17 cellular contexts compared by ENCODE assay signal in the genomic region with DNA sequence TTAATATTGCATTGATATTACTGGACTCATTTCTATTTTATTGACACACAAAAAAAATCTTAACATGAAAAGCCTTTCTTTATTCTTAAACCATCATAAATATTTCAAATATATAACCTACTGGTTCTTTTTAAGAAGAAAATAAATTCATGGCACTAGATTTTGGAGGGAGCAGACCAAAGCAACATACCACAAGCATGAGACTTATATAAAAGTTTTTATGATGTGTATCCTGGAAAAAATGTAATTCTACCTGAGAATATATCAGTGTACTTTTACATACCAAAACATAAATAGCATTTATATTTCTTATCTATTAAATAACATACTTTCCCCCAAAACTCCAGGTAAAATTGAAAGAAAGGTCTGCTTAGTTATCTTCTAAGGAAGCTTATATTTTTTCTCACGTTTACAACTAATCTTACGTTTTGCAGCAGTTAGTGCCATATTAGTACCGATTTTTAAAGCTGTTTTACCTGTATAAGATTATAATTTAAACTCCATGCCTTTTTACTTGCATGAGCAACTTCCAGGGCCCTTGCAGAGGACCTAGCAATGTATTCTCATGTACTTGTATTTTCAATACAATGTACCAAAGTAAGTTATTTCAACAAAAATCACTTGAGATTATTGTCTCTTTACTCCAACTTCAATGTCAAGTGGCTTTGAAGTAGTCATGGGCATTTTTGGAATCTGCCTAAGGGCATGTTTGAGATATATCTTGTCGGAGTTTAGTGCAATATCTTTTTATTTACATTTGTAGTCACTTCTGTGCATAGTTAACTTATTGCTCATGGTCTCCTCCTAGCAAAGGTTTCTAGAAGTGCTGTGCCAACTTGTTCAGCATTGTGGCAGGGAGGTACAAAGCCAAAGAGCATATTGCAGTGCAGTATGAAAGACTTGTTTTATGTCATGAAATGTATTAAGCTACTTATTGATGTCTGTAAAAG.
DNase-seq lines count a peak whose midpoint lies in the region; ATAC-seq and TF ChIP-seq lines count a peak whose summit lies in the region.
"Had no signal": no experiment of that assay in that cellular context is flagged by ENCODE, and none has a peak within 500 bp of the region (broad histone marks: within the 10 kb centered on the region; RNA-seq: fewer than 3 reads in every experiment).

No MANE protein-coding gene starts in this region.

- no peak overlapping the region for H3K4me3 Mint-ChIP-seq in T-cell
- H3K4me3 Mint-ChIP-seq: activated CD8-positive, alpha-beta T cell treated with anti-CD3 and anti-CD28 coated beads for 36 hours; CD4-positive, alpha-beta memory T cell; dendritic cell treated with granulocyte-macrophage colony-stimulating factor and Interleukin-4, amounts not matched to agents 40 ng/mL and 50 ng/mL, for 4 days had no signal

- 0 out of 2 replicates have a peak overlapping the region, but pooled peaks have one; percentile 32 for H3K9ac ChIP-seq in PC-3 (ENCODE audit: low read length)

- no peaks in the 10 kb centered on the region for H3K9me3 ChIP-seq in PC-3 (ENCODE audit: low read length)
- H3K9me3 ChIP-seq: thyroid gland had no signal

- H2AFZ ChIP-seq in PC-3 (ENCODE audit: low read length) = no peak overlapping the region

- no peaks in the 10 kb centered on the region for H3K36me3 ChIP-seq in PC-3 (ENCODE audit: low read depth, low read length)
- H3K36me3 ChIP-seq: thyroid gland had no signal

- peak overlapping the region; percentile 84 for H3K4me2 ChIP-seq in PC-3 (ENCODE audit: low read length)

- H3K27me3 ChIP-seq in PC-3 (ENCODE audit: low read length) = no peaks in the 10 kb centered on the region
- H3K27me3 ChIP-seq: thyroid gland had no signal

- H3F3A ChIP-seq in PC-3 (ENCODE audit: low read length, unreplicated experiment) = no peaks in the 10 kb centered on the region

- H3K36me3 Mint-ChIP-seq in T-cell = no peaks in the 10 kb centered on the region
- H3K36me3 Mint-ChIP-seq: CD4-positive, alpha-beta memory T cell had no signal

- no TSS peak for BruUV-seq in PC-3 (replicated peaks; lab: Mats Ljungman, UMichigan)

- H3K4me3 ChIP-seq in PC-3 (ENCODE audit: low read length) (peak overlapping the region; percentile 52), skeletal muscle cell (ENCODE audit: low read depth, low read length) (no peak overlapping the region), lower leg skin (ENCODE audit: low read depth, poor library complexity, severe bottlenecking) (no peak overlapping the region)
- H3K4me3 ChIP-seq: thyroid gland had no signal

- peaks cover 37% of the 10 kb centered on the region for H3K4me1 ChIP-seq in PC-3 (ENCODE audit: insufficient read depth, low read length)

- peak; percentile 8 for DNase-seq in GM03348 (ENCODE audit: low spot score)
- DNase-seq in PC-3 = peak; percentile 95
- DNase-seq in dedifferentiated amniotic fluid mesenchymal stem cell (ENCODE audit: extremely low spot score) = peak; percentile 67
- DNase-seq in skeletal muscle cell (ENCODE audit: low read depth) = peak; percentile 4
- no peak for DNase-seq in NCI-H1092 treated with DMSO at 0.1 percent for 48 hours (lab: John Stamatoyannopoulos, UW)
- no peak for DNase-seq in lower leg skin (ENCODE audit: low spot score in 2 of 2)
- no peak for DNase-seq in middle frontal gyrus (ENCODE audit: extremely low spot score, low spot score)
- DNase-seq in T-cell = no peak
- DNase-seq: activated CD8-positive, alpha-beta T cell treated with anti-CD3 and anti-CD28 coated beads for 36 hours; amniotic stem cell; CD4-positive, alpha-beta memory T cell; KG1; retina; stimulated activated CD4-positive, alpha-beta T cell treated with anti-CD3 and anti-CD28 coated beads, Interleukin-2, amount 100 ng/mL, for 48 hours; thyroid gland had no signal

- no peaks in the 10 kb centered on the region for H4K20me1 ChIP-seq in PC-3 (ENCODE audit: low read length)

- TF ChIP-seq CTCF in PC-3 (conservative IDR thresholded peaks at IDR 0.05; ENCODE audit: low read depth, low read length) (no peak), lower leg skin (IDR thresholded peaks at IDR 0.05) (no peak)

- H3K27ac ChIP-seq in PC-3 (ENCODE audit: low read length) = peak overlapping the region; percentile 85
- H3K27ac ChIP-seq: thyroid gland had no signal

- no peaks in the 10 kb centered on the region for H3K79me2 ChIP-seq in PC-3 (ENCODE audit: low read length)

- no peaks in the 10 kb centered on the region for H3K9me2 ChIP-seq in PC-3 (replicated peaks; ENCODE audit: low read length)

- no peaks in the 10 kb centered on the region for H3K27me3 Mint-ChIP-seq in T-cell
- H3K27me3 Mint-ChIP-seq: activated CD8-positive, alpha-beta T cell treated with anti-CD3 and anti-CD28 coated beads for 36 hours; CD4-positive, alpha-beta memory T cell; dendritic cell treated with granulocyte-macrophage colony-stimulating factor and Interleukin-4, amounts not matched to agents 40 ng/mL and 50 ng/mL, for 4 days had no signal

- H3K27ac Mint-ChIP-seq in T-cell = no peak overlapping the region
- H3K27ac Mint-ChIP-seq: activated CD8-positive, alpha-beta T cell treated with anti-CD3 and anti-CD28 coated beads for 36 hours; CD4-positive, alpha-beta memory T cell; dendritic cell treated with granulocyte-macrophage colony-stimulating factor and Interleukin-4, amounts not matched to agents 40 ng/mL and 50 ng/mL, for 4 days had no signal

- peaks cover 0 to 3% (median 3%) of the 10 kb centered on the region in 3 donors for H3K9me3 Mint-ChIP-seq in T-cell
- H3K9me3 Mint-ChIP-seq: activated CD8-positive, alpha-beta T cell treated with anti-CD3 and anti-CD28 coated beads for 36 hours; dendritic cell treated with granulocyte-macrophage colony-stimulating factor and Interleukin-4, amounts not matched to agents 40 ng/mL and 50 ng/mL, for 4 days had no signal

- intact Hi-C loops in PC-3 (cut with micrococcal nuclease) = loop anchor here (1.0 to 2.0 kb wide), 2 partner anchors 25 to 53 kb away; no protein-coding TSS in a partner anchor
- intact Hi-C loops in lower leg skin (cut with DNase I; ENCODE audit: low total_unique reads) = no loop called here

- ATAC-seq in PC-3 (peak; percentile 92), T-cell (replicated peaks in 1 of 4) (no peak)
- ATAC-seq: activated CD8-positive, alpha-beta T cell treated with anti-CD3 and anti-CD28 coated beads for 36 hours; Right ventricle myocardium inferior had no signal

- 52 to 61% methylated on average over 4 of the region's 4 CpGs for WGBS in lower leg skin, 2 donors

- no peaks in the 10 kb centered on the region for H3K4me1 Mint-ChIP-seq in T-cell
- H3K4me1 Mint-ChIP-seq: CD4-positive, alpha-beta memory T cell had no signal

- CTCF ChIA-PET in PC-3 (lab: Charles Lee) (interaction anchor here (0.6 kb wide), 1 partner anchor 665 kb away, joined by 5 read pairs; no protein-coding TSS in a partner anchor), T-cell (lab: Charles Lee) (interaction anchor here in 1 of 2 donors (1.5 kb wide), 1 partner anchor 9 kb away, joined by 3 read pairs; no protein-coding TSS in a partner anchor)

- TF ChIP-seq POLR2A in lower leg skin (IDR thresholded peaks at IDR 0.05) = no peak

- POLR2A ChIA-PET in PC-3 (lab: Charles Lee; ENCODE audit: unreplicated experiment) (no interaction called here), T-cell (lab: Charles Lee) (no interaction called here)

Comparison
In these comparisons a context has a peak if more than half of its experiments do, and no peak if none do; other contexts are left out.
1. DNase-seq: peak in GM03348 (single experiment), PC-3 (single experiment), dedifferentiated amniotic fluid mesenchymal stem cell (single experiment) and skeletal muscle cell (single experiment); none in NCI-H1092 treated with DMSO at 0.1 percent for 48 hours (single experiment), lower leg skin (0 of 2), middle frontal gyrus (single experiment) and T-cell (0 of 34).